ENCODE assay signal across 8 cellular contexts in genomic region chr18:78659748-78660147, GRCh38.
DNase-seq lines count a peak whose midpoint lies in the region; TF ChIP-seq lines count a peak whose summit lies in the region.

No MANE protein-coding gene starts in this region.

- H3K9me3 Mint-ChIP-seq in brain (peaks cover 13 to 75% (median 31%) of the 10 kb centered on the region in 5 experiments), progenitor cell of endocrine pancreas (ENCODE audit: low read depth) (no peaks in the 10 kb centered on the region), endothelial cell (ENCODE audit: unreplicated experiment) (peaks cover 50% of the 10 kb centered on the region)

- TF ChIP-seq CTCF in brain (conservative IDR thresholded peaks at IDR 0.05) (peak; percentile 63 to 76), progenitor cell of endocrine pancreas (IDR thresholded peaks at IDR 0.05; ENCODE audit: unreplicated experiment) (peak; percentile 73), endothelial cell (IDR thresholded peaks at IDR 0.05; ENCODE audit: unreplicated experiment) (no peak)

- H3K27ac Mint-ChIP-seq in brain (no peak overlapping the region), progenitor cell of endocrine pancreas (no peak overlapping the region), endothelial cell (ENCODE audit: unreplicated experiment) (no peak overlapping the region)

- H3K27me3 Mint-ChIP-seq in brain (peaks cover 6% of the 10 kb centered on the region), progenitor cell of endocrine pancreas (peaks cover 23% of the 10 kb centered on the region), endothelial cell (ENCODE audit: unreplicated experiment) (peaks cover 18% of the 10 kb centered on the region)

- peak; percentile 9 for DNase-seq in NCI-H82 (lab: John Stamatoyannopoulos, UW)
- DNase-seq in NCI-H82 treated with DMSO at 0.1 percent for 48 hours (lab: John Stamatoyannopoulos, UW; ENCODE audit: unreplicated experiment), result no peak
- peak; percentile 35 for DNase-seq in NCI-H1092 treated with DMSO at 0.1 percent for 48 hours (lab: John Stamatoyannopoulos, UW)
- DNase-seq in progenitor cell of endocrine pancreas (ENCODE audit: low spot score, unreplicated experiment), result peak; percentile 32
- no peak for DNase-seq in NCI-H128 (lab: John Stamatoyannopoulos, UW; ENCODE audit: unreplicated experiment)
- no peak for DNase-seq in endothelial cell (ENCODE audit: low spot score)
- DNase-seq in dermis blood vessel endothelial cell, result no peak

- H3K36me3 Mint-ChIP-seq in brain (peaks cover 5% of the 10 kb centered on the region), progenitor cell of endocrine pancreas (ENCODE audit: insufficient read depth) (no peaks in the 10 kb centered on the region), endothelial cell (ENCODE audit: low read depth, unreplicated experiment) (peaks cover 19% of the 10 kb centered on the region)

- no peaks in the 10 kb centered on the region for H3K4me1 Mint-ChIP-seq in brain
- no peaks in the 10 kb centered on the region for H3K4me1 Mint-ChIP-seq in progenitor cell of endocrine pancreas (ENCODE audit: low read depth)
- H3K4me1 Mint-ChIP-seq in endothelial cell (ENCODE audit: unreplicated experiment), result no peaks in the 10 kb centered on the region

- H3K4me3 Mint-ChIP-seq in brain (no peak overlapping the region), progenitor cell of endocrine pancreas (ENCODE audit: low read depth) (no peak overlapping the region), endothelial cell (ENCODE audit: unreplicated experiment) (no peak overlapping the region)

Comparison
In these comparisons a context has a peak if more than half of its experiments do, and no peak if none do; other contexts are left out.
1. DNase-seq: peak in NCI-H82 (single experiment), NCI-H1092 treated with DMSO at 0.1 percent for 48 hours (single experiment) and progenitor cell of endocrine pancreas (single experiment); none in NCI-H82 treated with DMSO at 0.1 percent for 48 hours (single experiment), NCI-H128 (single experiment), endothelial cell (single experiment) and dermis blood vessel endothelial cell (single experiment).